In genomic region chr7:73901231-73901822, GRCh38 we compare ENCODE assay signal across 21 cellular contexts. TPM values are rescaled to one million over a fixed set of nuclear protein-coding genes. Genes with fewer than 3 reads are reported as not detected.
DNase-seq lines count a peak whose midpoint lies in the region; ATAC-seq and TF ChIP-seq lines count a peak whose summit lies in the region.
"Had no signal": no experiment of that assay in that cellular context is flagged by ENCODE, and none has a peak within 500 bp of the region (broad histone marks: within the 10 kb centered on the region; RNA-seq: fewer than 3 reads in every experiment).

No MANE protein-coding gene starts in this region.

- dilution Hi-C loops in IMR-90 (cut with HindIII; ENCODE audit: low sequenced_read_pairs, unreplicated experiment), result no loop called here

- TF ChIP-seq POLR2A in IMR-90 (IDR thresholded peaks at IDR 0.05; ENCODE audit: low read depth, low read length), result no peak
- no peak for TF ChIP-seq POLR2A in sigmoid colon (IDR thresholded peaks at IDR 0.05)

- no peak overlapping the region for H3K56ac ChIP-seq in IMR-90 (ENCODE audit: extremely low read depth, insufficient read depth, low read length)

- H2AK5ac ChIP-seq in IMR-90 (ENCODE audit: low read depth, low read length), result peak overlapping the region; percentile 97

- peak overlapping the region; percentile 33 for H3K4ac ChIP-seq in IMR-90 (ENCODE audit: low read depth, low read length)

- POLR2A ChIA-PET in IMR-90 (lab: Charles Lee; ENCODE audit: unreplicated experiment), result no interaction called here

- no peak overlapping the region for H3K4me3 ChIP-seq in BLaER1
- no peak overlapping the region for H3K4me3 ChIP-seq in IMR-90 (ENCODE audit: insufficient read depth, low read depth, low read length)
- no peak overlapping the region for H3K4me3 ChIP-seq in sigmoid colon
- H3K4me3 ChIP-seq: GM12878, Peyer's patch had no signal

- peaks cover 7% of the 10 kb centered on the region for H3K9me1 ChIP-seq in IMR-90 (ENCODE audit: insufficient read depth, low read length)

- WGBS in IMR-90 (ENCODE audit: extremely low coverage in 2 of 2, insufficient read length in 1 of 2), 2 experiments, result 100% methylated on average over 1 of the region's 3 CpGs; no CpG with 5 or more reads in 1 of the 2 experiments
- 85 to 95% methylated on average over 3 of the region's 3 CpGs for WGBS in sigmoid colon, 2 donors

- H3K14ac ChIP-seq in IMR-90 (replicated peaks; ENCODE audit: low read depth, low read length), result no peak overlapping the region

- peaks cover 19% of the 10 kb centered on the region for H3K4me1 ChIP-seq in BLaER1
- H3K4me1 ChIP-seq in IMR-90 (ENCODE audit: control insufficient read depth, insufficient read depth, low read length), result peaks cover 15% of the 10 kb centered on the region
- peaks cover 0 to 25% (median 6%) of the 10 kb centered on the region in 4 donors for H3K4me1 ChIP-seq in sigmoid colon
- H3K4me1 ChIP-seq: Caco-2, Peyer's patch had no signal

- H3K9me3 ChIP-seq in BLaER1 (peaks cover 10% of the 10 kb centered on the region; the same call in 1 of the 2 replicates), IMR-90 (ENCODE audit: control insufficient read depth, insufficient read depth, low read length) (no peaks in the 10 kb centered on the region; the same call in 1 of the 2 replicates), sigmoid colon (peaks cover 0 to 3% (median 0%) of the 10 kb centered on the region in 4 donors)
- H3K9me3 ChIP-seq: Caco-2, Peyer's patch had no signal

- H3K9ac ChIP-seq in BLaER1, result no peak overlapping the region
- H3K9ac ChIP-seq in IMR-90 (ENCODE audit: low read depth, low read length), result no peak overlapping the region

- H4K91ac ChIP-seq in IMR-90 (ENCODE audit: insufficient read depth, low read depth, low read length), result peak overlapping the region; percentile 33; the same call in 1 of the 2 replicates

- TF ChIP-seq CTCF in IMR-90 (conservative IDR thresholded peaks at IDR 0.05; ENCODE audit: low read depth, low read length) (no peak), sigmoid colon (IDR thresholded peaks at IDR 0.05) (no peak)

- H3K79me1 ChIP-seq in IMR-90 (ENCODE audit: low read depth in 1 of 2, low read length in 2 of 2), result no peaks in the 10 kb centered on the region

- no peak overlapping the region for H4K5ac ChIP-seq in IMR-90 (ENCODE audit: low read depth, low read length)

- H2AFZ ChIP-seq in IMR-90 (replicated peaks; ENCODE audit: low read length, poor library complexity), result no peak overlapping the region

- H4K20me1 ChIP-seq in BLaER1 (no peaks in the 10 kb centered on the region), IMR-90 (ENCODE audit: insufficient read depth, low read length) (no peaks in the 10 kb centered on the region)

- H4K8ac ChIP-seq in IMR-90 (ENCODE audit: low read depth in 2 of 2, low read length in 2 of 2), result peak overlapping the region; percentile 26 to 89; a peak in 2 of 4 replicates

- H3K27me3 ChIP-seq in BLaER1 (no peaks in the 10 kb centered on the region), IMR-90 (ENCODE audit: control insufficient read depth, insufficient read depth, low read length) (no peaks in the 10 kb centered on the region), sigmoid colon (no peaks in the 10 kb centered on the region)
- H3K27me3 ChIP-seq: Peyer's patch had no signal

- peak overlapping the region; percentile 24; the same call in 1 of the 2 replicates for H2BK20ac ChIP-seq in IMR-90 (ENCODE audit: low read depth, low read length)

- 0 out of 2 replicates have a peak overlapping the region, but pooled peaks have one; percentile 9 for H3K27ac ChIP-seq in BLaER1
- no peak overlapping the region for H3K27ac ChIP-seq in IMR-90 (ENCODE audit: insufficient read depth, low read length)
- H3K27ac ChIP-seq in sigmoid colon, result no peak overlapping the region
- H3K27ac ChIP-seq: Peyer's patch had no signal

- H3K4me2 ChIP-seq in BLaER1 (peak overlapping the region; percentile 60), IMR-90 (ENCODE audit: low read depth, low read length) (no peak overlapping the region)

- no peak overlapping the region for H3K23ac ChIP-seq in IMR-90 (ENCODE audit: low read depth, low read length)

- no peak for DNase-seq in IMR-90
- DNase-seq in iPS-NIHi11 (ENCODE audit: low spot score), result peak; percentile 3
- peak; percentile 39 for DNase-seq in sigmoid colon
- no peak for DNase-seq in DMS53 (lab: John Stamatoyannopoulos, UW)
- no peak for DNase-seq in activated CD4-positive, CD25-positive, alpha-beta regulatory T cell treated with anti-CD3 and anti-CD28 coated beads, Interleukin-2, amount 50 U/mL, for 72 hours
- DNase-seq in NCI-H187 (lab: John Stamatoyannopoulos, UW), result no peak
- DNase-seq in medulla oblongata (ENCODE audit: extremely low spot score), result no peak
- DNase-seq: DMS79, GOT3, Karpas-422, MM.1S, NCI-H2029, NCI-H510A, SHP77 treated with DMSO at 0.1 percent for 48 hours had no signal

- no peak overlapping the region for H2AK9ac ChIP-seq in IMR-90 (replicated peaks; ENCODE audit: low read depth, low read length, poor library complexity)

- intact Hi-C loops in IMR-90 (cut with micrococcal nuclease), result no loop called here
- intact Hi-C loops in sigmoid colon (cut with DNase I), result no loop called here

- H2BK15ac ChIP-seq in IMR-90 (ENCODE audit: low read depth, low read length), result peak overlapping the region; percentile 96; the same call in 1 of the 3 replicates

- H2BK5ac ChIP-seq in IMR-90 (ENCODE audit: low read depth, low read length, poor library complexity, severe bottlenecking), result no peak overlapping the region

- H3K18ac ChIP-seq in IMR-90 (ENCODE audit: low read depth, low read length), result no peak overlapping the region

- peak overlapping the region; percentile 56 for H2BK120ac ChIP-seq in IMR-90 (ENCODE audit: low read depth, low read length)

- CTCF ChIA-PET in IMR-90 (lab: Yijun Ruan, JAX), result no interaction called here

- no peak for ATAC-seq in IMR-90 (ENCODE audit: low read depth)
- ATAC-seq: GM12878, HepG2 had no signal

- in situ Hi-C loops in IMR-90 (cut with MboI; ENCODE audit: low sequenced_read_pairs), result no loop called here

- no TSS peak for BruUV-seq in IMR-90 (replicated peaks; lab: Mats Ljungman, UMichigan)

- TF ChIP-seq RAD21 in IMR-90 (IDR thresholded peaks at IDR 0.05; ENCODE audit: low read length), result no peak

- H3K36me3 ChIP-seq in BLaER1, result no peaks in the 10 kb centered on the region
- no peaks in the 10 kb centered on the region for H3K36me3 ChIP-seq in IMR-90 (ENCODE audit: control insufficient read depth, insufficient read depth, low read length)
- H3K36me3 ChIP-seq in sigmoid colon, result no peaks in the 10 kb centered on the region
- H3K36me3 ChIP-seq: Peyer's patch had no signal

- TF ChIP-seq EP300 in sigmoid colon (IDR thresholded peaks at IDR 0.05), result no peak

TF ChIP-seq in IMR-90, 13 proteins besides CTCF, POLR2A, EP300 and RAD21:
- TF ChIP-seq MXI1 (IDR thresholded peaks at IDR 0.05; ENCODE audit: borderline replicate concordance, low read depth, low read length) (no peak), ELK1 (IDR thresholded peaks at IDR 0.05; ENCODE audit: borderline replicate concordance, low read depth, low read length) (no peak), RCOR1 (IDR thresholded peaks at IDR 0.05; ENCODE audit: insufficient replicate concordance, low read length) (no peak), USF2 (IDR thresholded peaks at IDR 0.05; ENCODE audit: low read depth, low read length) (no peak), CEBPB (IDR thresholded peaks at IDR 0.05; ENCODE audit: low read depth, low read length) (no peak), MAZ (IDR thresholded peaks at IDR 0.05; ENCODE audit: borderline replicate concordance, low read depth, low read length) (no peak), RFX5 (IDR thresholded peaks at IDR 0.05; ENCODE audit: low read depth, low read length) (no peak), NFE2L2 (IDR thresholded peaks at IDR 0.05; ENCODE audit: low read depth, low read length) (no peak), MAFK (IDR thresholded peaks at IDR 0.05; ENCODE audit: low read depth, low read length) (no peak)

RNA-seq across cellular contexts. Expression of gene TMEM270, which starts 40.4 kb away (rescaled TPM):
- total RNA-seq in IMR-90 (2012; rRNA removed) (not detected in 2 replicates), sigmoid colon (not detected)
- polyA plus RNA-seq in IMR-90 (2012; rRNA removed) (0.17 TPM in 1 of 2 replicates, not detected in the other), sigmoid colon (under 1 TPM in 1 of 3 donors, not detected in 2; 0.39 TPM)
- polyA plus RNA-seq in IMR-90 (2012; cell fraction: cytosol; rRNA removed), result 0.19 TPM in 1 of 2 replicates, not detected in the other
- polyA plus RNA-seq in IMR-90 (2012; cell fraction: nucleus; rRNA removed; ENCODE audit: low replicate concordance), result not detected in 2 replicates
- total RNA-seq: Caco-2, G401, GM12878, HepG2, Peyer's patch had no signal
- polyA plus RNA-seq: CD14-positive monocyte, GM12878, HepG2 had no signal

RNA-seq across cellular contexts. Expression of gene METTL27, which starts 59.0 kb away (rescaled TPM):
- 1.7 and 2.3 TPM in 2 replicates for total RNA-seq in IMR-90 (2012; rRNA removed)
- 4.3 and 5.2 TPM in 2 replicates for polyA plus RNA-seq in IMR-90 (2012; rRNA removed)
- polyA plus RNA-seq in IMR-90 (2012; cell fraction: cytosol; rRNA removed), result 5.0 and 8.7 TPM in 2 replicates
- 4.1 and 6.2 TPM in 2 replicates for polyA plus RNA-seq in IMR-90 (2012; cell fraction: nucleus; rRNA removed; ENCODE audit: low replicate concordance)
- 1 to 10 TPM in 3 of 4 donors, under 1 TPM in 1; 0.99 to 5.5 (median 2.1) TPM for total RNA-seq in sigmoid colon
- polyA plus RNA-seq in sigmoid colon, result 10 to 100 TPM in 1 of 3 donors, 1 to 10 TPM in 2; 2.1 to 12.3 (median 4.8) TPM
- total RNA-seq: G401 had no signal

Comparison
In these comparisons a context has a peak if more than half of its experiments do, and no peak if none do; other contexts are left out.
1. DNase-seq: peak in iPS-NIHi11 (single experiment) and sigmoid colon (single experiment); none in IMR-90 (single experiment), DMS53 (single experiment), activated CD4-positive, CD25-positive, alpha-beta regulatory T cell treated with anti-CD3 and anti-CD28 coated beads, Interleukin-2, amount 50 U/mL, for 72 hours (single experiment), NCI-H187 (0 of 2) and medulla oblongata (single experiment).